Comparison of ENCODE assay signal across 8 cellular contexts in the genomic region with DNA sequence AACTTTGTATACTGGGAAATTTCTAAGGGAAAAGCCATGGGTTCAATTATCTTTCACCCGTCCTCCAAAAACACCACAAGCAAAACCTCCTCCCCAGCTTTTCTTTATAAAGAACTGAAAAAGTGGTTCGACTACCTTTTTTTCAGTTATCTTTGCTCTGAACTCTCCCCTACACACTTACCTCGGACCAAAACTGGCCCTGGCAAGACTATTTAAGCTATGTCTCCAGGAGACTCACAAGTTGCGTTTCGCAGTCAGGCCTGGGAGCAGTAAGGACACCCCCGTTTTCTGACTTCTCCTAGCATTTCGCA. TPM values are rescaled to one million over a fixed set of nuclear protein-coding genes. Genes with fewer than 3 reads are reported as not detected.
A peak's percentile ranks its signal among the peaks of the same experiment; 100 is the strongest.
DNase-seq lines count a peak whose midpoint lies in the region; ATAC-seq, FAIRE-seq and TF ChIP-seq lines count a peak whose summit lies in the region.

No MANE protein-coding gene starts in this region.

- peak overlapping the region; percentile 95 for H3K27ac ChIP-seq in fibroblast of lung (ENCODE audit: insufficient read depth, low read length)
- H3K27ac ChIP-seq in gastrocnemius medialis, result peak overlapping the region; percentile 85 to 96 (median 90)

- TF ChIP-seq CTCF in fibroblast of lung (conservative IDR thresholded peaks at IDR 0.05 in 1 of 2, IDR thresholded peaks at IDR 0.05 in 1 of 2; ENCODE audit: low read depth in 1 of 2, low read length in 2 of 2) (no peak), gastrocnemius medialis (IDR thresholded peaks at IDR 0.05 in 4 of 5, conservative IDR thresholded peaks at IDR 0.05 in 1 of 5) (no peak)

- H2AFZ ChIP-seq in fibroblast of lung (ENCODE audit: low read length), result no peak overlapping the region

- DNase-seq in NCI-H2171 treated with DMSO at 0.1 percent for 48 hours (lab: John Stamatoyannopoulos, UW), result peak; percentile 28
- no peak for DNase-seq in NCI-H2171 (lab: John Stamatoyannopoulos, UW)
- DNase-seq in RKO (ENCODE audit: low spot score), result peak; percentile 54
- no peak for DNase-seq in fibroblast of lung (ENCODE audit: low read depth in 2 of 2)
- no peak for DNase-seq in gastrocnemius medialis
- DNase-seq in medulla oblongata (ENCODE audit: extremely low spot score), result no peak
- no peak for DNase-seq in GM12891 (ENCODE audit: insufficient read length, low spot score)
- no peak for DNase-seq in HPDE6-E6E7 (ENCODE audit: extremely low spot score)

- TF ChIP-seq POLR2A in gastrocnemius medialis (IDR thresholded peaks at IDR 0.05) (no peak), GM12891 (IDR thresholded peaks at IDR 0.05; ENCODE audit: low read depth, low read length) (no peak)

- H3K9ac ChIP-seq in fibroblast of lung (ENCODE audit: insufficient read depth, low read length), result peak overlapping the region; percentile 97

- H3K4me2 ChIP-seq in fibroblast of lung (ENCODE audit: extremely low read depth, insufficient read depth, low read length), result peak overlapping the region; percentile 64

- no peaks in the 10 kb centered on the region for H3K4me1 ChIP-seq in fibroblast of lung (ENCODE audit: control insufficient read depth, extremely low read depth, insufficient read depth, low read length)
- peaks cover 36 to 46% of the 10 kb centered on the region in 2 donors for H3K4me1 ChIP-seq in gastrocnemius medialis

- no peaks in the 10 kb centered on the region for H3K9me3 ChIP-seq in fibroblast of lung (ENCODE audit: control insufficient read depth, insufficient read depth, low read depth, low read length)
- no peaks in the 10 kb centered on the region for H3K9me3 ChIP-seq in gastrocnemius medialis

- intact Hi-C loops in gastrocnemius medialis (cut with DNase I; ENCODE audit: low total_unique reads), result loop anchor here (1.0 to 5.0 kb wide), 5 partner anchors 16 to 1200 kb away; a partner anchor contains a TSS

- H4K20me1 ChIP-seq in fibroblast of lung (ENCODE audit: control insufficient read depth, extremely low read depth, insufficient read depth, low read length), result no peaks in the 10 kb centered on the region

- H3K79me2 ChIP-seq in fibroblast of lung (ENCODE audit: control insufficient read depth, insufficient read depth, low read length), result peaks cover 78% of the 10 kb centered on the region

- in situ Hi-C loops in gastrocnemius medialis (cut with MboI; ENCODE audit: low sequenced_read_pairs in 4 of 4), result loop anchor here in 3 of 4 donors (5.0 to 25.0 kb wide), 3 partner anchors 287 to 470 kb away; a partner anchor contains a TSS

- ATAC-seq in gastrocnemius medialis, result peak; percentile 2 to 4

- no peaks in the 10 kb centered on the region for H3K36me3 ChIP-seq in fibroblast of lung (ENCODE audit: control insufficient read depth, insufficient read depth, low read length)
- no peaks in the 10 kb centered on the region for H3K36me3 ChIP-seq in gastrocnemius medialis

- H3K4me3 ChIP-seq in fibroblast of lung (replicated peaks in 1 of 4; ENCODE audit: control extremely low read depth in 1 of 4, insufficient read depth in 1 of 4, low read depth in 3 of 4, low read length in 4 of 4) (peak overlapping the region; percentile 86 to 100 (median 97)), gastrocnemius medialis (peak overlapping the region; percentile 73 to 99 (median 84))

- H3K27me3 ChIP-seq in fibroblast of lung (ENCODE audit: control insufficient read depth, insufficient read depth, low read length) (no peaks in the 10 kb centered on the region), gastrocnemius medialis (no peaks in the 10 kb centered on the region)

- FAIRE-seq in GM12891 (lab: Jason Lieb, UNC), result no peak

TF ChIP-seq in GM12891, 5 proteins besides CTCF, POLR2A, EP300 and RAD21:
- TF ChIP-seq POU2F2 (IDR thresholded peaks at IDR 0.05; ENCODE audit: low read depth, low read length) (no peak), POLR2AphosphoS5 (IDR thresholded peaks at IDR 0.05; ENCODE audit: low read depth, low read length) (no peak), PAX5 (IDR thresholded peaks at IDR 0.05; ENCODE audit: insufficient read depth, low read length, severe bottlenecking) (no peak), SPI1 (IDR thresholded peaks at IDR 0.05; ENCODE audit: low read depth, low read length) (no peak), TAF1 (IDR thresholded peaks at IDR 0.05; ENCODE audit: low read depth, low read length) (no peak)

RNA-seq across cellular contexts. Expression of a gene that starts 0.6 kb away (rescaled TPM):
- total RNA-seq in fibroblast of lung (92.2 and 103 TPM in 2 replicates), gastrocnemius medialis (10 to 100 TPM; 69.5 to 98.2 (median 93.2) TPM)
- 84.9 and 98.1 TPM in 2 replicates for polyA plus RNA-seq in fibroblast of lung
- 78.4 and 82.5 TPM in 2 replicates for polyA plus RNA-seq in fibroblast of lung (2012)
- polyA minus RNA-seq in fibroblast of lung (ENCODE audit: low replicate concordance), result 3.1 and 4.1 TPM in 2 replicates
- 49.3 TPM for polyA plus RNA-seq in GM12891 (2012; ENCODE audit: low read depth, missing spikeins)

RNA-seq across cellular contexts. Expression of a gene that starts 15.3 kb away (rescaled TPM):
- 62.4 and 74.5 TPM in 2 replicates for total RNA-seq in fibroblast of lung
- 35.0 and 37.5 TPM in 2 replicates for polyA plus RNA-seq in fibroblast of lung
- polyA plus RNA-seq in fibroblast of lung (2012), result 25.4 and 26.0 TPM in 2 replicates
- 19.6 and 24.5 TPM in 2 replicates for polyA minus RNA-seq in fibroblast of lung (ENCODE audit: low replicate concordance)
- 10 to 100 TPM; 19.1 to 29.5 (median 22.9) TPM for total RNA-seq in gastrocnemius medialis
- polyA plus RNA-seq in GM12891 (2012; ENCODE audit: low read depth, missing spikeins), result 11.4 TPM

Comparison
In these comparisons a context has a peak if more than half of its experiments do, and no peak if none do; other contexts are left out.
1. DNase-seq: peak in NCI-H2171 treated with DMSO at 0.1 percent for 48 hours (single experiment) and RKO (single experiment); none in NCI-H2171 (single experiment), fibroblast of lung (0 of 2), gastrocnemius medialis (0 of 2), medulla oblongata (single experiment), GM12891 (single experiment) and HPDE6-E6E7 (single experiment).